ENCODE assay signal across 9 cellular contexts in the genomic region with DNA sequence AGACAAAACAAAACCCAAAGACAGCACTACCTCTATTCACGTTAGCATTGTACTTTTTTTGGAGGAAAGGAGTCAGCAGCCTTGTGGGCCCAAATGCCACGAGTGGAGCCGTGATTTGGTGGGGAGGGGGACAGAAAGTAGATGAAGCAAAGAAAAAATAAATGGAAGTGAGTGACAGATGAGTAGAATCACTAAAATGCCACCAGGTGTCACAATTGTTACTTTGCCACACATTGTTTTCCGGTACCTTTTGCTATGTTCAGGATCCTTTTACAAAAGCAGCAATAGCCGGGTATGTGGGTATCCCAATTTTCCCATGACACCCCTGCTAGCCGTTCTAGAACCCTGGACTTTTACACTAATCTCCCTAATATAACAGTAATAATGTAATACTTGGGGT.
A peak's percentile ranks its signal among the peaks of the same experiment; 100 is the strongest.
DNase-seq lines count a peak whose midpoint lies in the region; ATAC-seq and TF ChIP-seq lines count a peak whose summit lies in the region.
"Had no signal": no experiment of that assay in that cellular context is flagged by ENCODE, and none has a peak within 500 bp of the region (broad histone marks: within the 10 kb centered on the region; RNA-seq: fewer than 3 reads in every experiment).

No MANE protein-coding gene starts in this region.

- H3K36me3 Mint-ChIP-seq in CD8-positive, alpha-beta T cell: peaks cover 23% of the 10 kb centered on the region

- no peaks in the 10 kb centered on the region for H3K79me2 ChIP-seq in PC-9 (ENCODE audit: low read depth)

- peak; percentile 51 for TF ChIP-seq CTCF in CD8-positive, alpha-beta T cell (IDR thresholded peaks at IDR 0.05)
- TF ChIP-seq CTCF in GM12872 (IDR thresholded peaks at IDR 0.05; ENCODE audit: insufficient read depth, low read depth, low read length) (peak; percentile 24; the same call in 1 of the 3 replicates), PC-9 (conservative IDR thresholded peaks at IDR 0.05) (peak; percentile 47), right lobe of liver (IDR thresholded peaks at IDR 0.05) (peak; percentile 32 to 41 (median 33))

- H3K27ac Mint-ChIP-seq in CD8-positive, alpha-beta T cell: peak overlapping the region; percentile 77

- no peak for ATAC-seq in CD8-positive, alpha-beta T cell
- ATAC-seq in right lobe of liver (no peak), HG02571 (IDR thresholded peaks at IDR 0.05; ENCODE audit: unreplicated experiment) (no peak)

- intact Hi-C loops in CD8-positive, alpha-beta T cell (cut with DNase I, micrococcal nuclease): loop anchor here (1.0 to 10.0 kb wide), 9 partner anchors 12 to 1872 kb away; a partner anchor contains a TSS
- intact Hi-C loops in PC-9 (cut with micrococcal nuclease; ENCODE audit: unreplicated experiment): loop anchor here (1.0 to 10.0 kb wide), 4 partner anchors 146 to 892 kb away; no protein-coding TSS in a partner anchor
- intact Hi-C loops in right lobe of liver (cut with DNase I): loop anchor here in 1 of 2 donors (10.0 kb wide), 1 partner anchor 142 kb away; no protein-coding TSS in a partner anchor

- H3K27ac ChIP-seq in CD8-positive, alpha-beta T cell (ENCODE audit: low read depth, low read length): no peak overlapping the region
- no peak overlapping the region for H3K27ac ChIP-seq in PC-9
- no peak overlapping the region for H3K27ac ChIP-seq in right lobe of liver

- no peaks in the 10 kb centered on the region for H3K9me2 ChIP-seq in PC-9 (ENCODE audit: insufficient read depth)

- no peaks in the 10 kb centered on the region for H3K27me3 Mint-ChIP-seq in CD8-positive, alpha-beta T cell (ENCODE audit: low read depth)

- H3K4me3 ChIP-seq in CD8-positive, alpha-beta T cell (ENCODE audit: low read depth, low read length): no peak overlapping the region
- no peak overlapping the region for H3K4me3 ChIP-seq in PC-9
- H3K4me3 ChIP-seq in right lobe of liver: no peak overlapping the region
- H3K4me3 ChIP-seq: smooth muscle cell had no signal

- CTCF ChIA-PET in CD8-positive, alpha-beta T cell (lab: Charles Lee): interaction anchor here (0.9 to 5.9 kb wide), 6 partner anchors 12 to 625 kb away, joined by 3 to 118 read pairs (median 6); a partner anchor contains a TSS
- CTCF ChIA-PET in PC-9 (lab: Charles Lee): interaction anchor here (0.5 to 1.7 kb wide), 4 partner anchors 11 to 195 kb away, joined by 3 to 4 read pairs (median 4); no protein-coding TSS in a partner anchor

- H3K4me1 ChIP-seq in CD8-positive, alpha-beta T cell (ENCODE audit: insufficient read depth, low read length): peaks cover 41% of the 10 kb centered on the region
- peaks cover 4% of the 10 kb centered on the region; the same call in 1 of the 2 replicates for H3K4me1 ChIP-seq in PC-9 (replicated peaks; ENCODE audit: insufficient read depth)
- H3K4me1 ChIP-seq in right lobe of liver: peaks cover 0 to 11% (median 0%) of the 10 kb centered on the region in 4 donors

- no peaks in the 10 kb centered on the region for H3K9me3 ChIP-seq in CD8-positive, alpha-beta T cell (ENCODE audit: low read length)
- H3K9me3 ChIP-seq in PC-9 (ENCODE audit: insufficient read depth, low read depth) (no peaks in the 10 kb centered on the region), right lobe of liver (no peaks in the 10 kb centered on the region)

- WGBS in right lobe of liver (ENCODE audit: insufficient coverage, low coverage, low lambda C conversion rate, missing lambda C conversion rate): 34% methylated on average over 6 of the region's 6 CpGs

- H3K9me3 Mint-ChIP-seq in CD8-positive, alpha-beta T cell: no peaks in the 10 kb centered on the region

- peaks cover 7% of the 10 kb centered on the region; the same call in 1 of the 2 replicates for H4K20me1 ChIP-seq in PC-9 (ENCODE audit: insufficient read depth)

- H3F3A ChIP-seq in PC-9 (ENCODE audit: insufficient read depth, low read depth): no peaks in the 10 kb centered on the region; the same call in 1 of the 2 replicates

- no TSS peak for BruUV-seq in PC-9 (replicated peaks; lab: Mats Ljungman, UMichigan)

- H3K4me2 ChIP-seq in PC-9: no peak overlapping the region
- H3K4me2 ChIP-seq: smooth muscle cell had no signal

- H2AFZ ChIP-seq in PC-9: no peak overlapping the region

- no peak for TF ChIP-seq POLR2A in right lobe of liver (IDR thresholded peaks at IDR 0.05)

- no peaks in the 10 kb centered on the region for H3K27me3 ChIP-seq in CD8-positive, alpha-beta T cell (ENCODE audit: insufficient read depth, low read length)
- no peaks in the 10 kb centered on the region for H3K27me3 ChIP-seq in PC-9 (ENCODE audit: insufficient read depth, low read depth)
- H3K27me3 ChIP-seq in right lobe of liver: no peaks in the 10 kb centered on the region

- H3K4me3 Mint-ChIP-seq in CD8-positive, alpha-beta T cell: peak overlapping the region; percentile 18

- DNase-seq in CD8-positive, alpha-beta T cell: no peak
- DNase-seq in PC-9 (no peak), right lobe of liver (no peak), NCI-H1092 treated with DMSO at 0.1 percent for 48 hours (lab: John Stamatoyannopoulos, UW) (no peak), GM03348 (ENCODE audit: low spot score) (no peak), LoVo (ENCODE audit: low spot score) (no peak)

- POLR2A ChIA-PET in CD8-positive, alpha-beta T cell (lab: Charles Lee): interaction anchor here (1.9 kb wide), 1 partner anchor 17 kb away, joined by 7 read pairs; no protein-coding TSS in a partner anchor
- POLR2A ChIA-PET in PC-9 (lab: Charles Lee; ENCODE audit: unreplicated experiment): no interaction called here

- H3K36me3 ChIP-seq in CD8-positive, alpha-beta T cell (ENCODE audit: insufficient read depth, low read length): no peaks in the 10 kb centered on the region
- no peaks in the 10 kb centered on the region for H3K36me3 ChIP-seq in PC-9 (ENCODE audit: low read depth)
- peaks cover 0 to 5% (median 1%) of the 10 kb centered on the region in 4 donors for H3K36me3 ChIP-seq in right lobe of liver

- peaks cover 65% of the 10 kb centered on the region for H3K4me1 Mint-ChIP-seq in CD8-positive, alpha-beta T cell (ENCODE audit: low read depth)
